Comparison of ENCODE assay signal across 17 cellular contexts in genomic region chr3:36075491-36075890, GRCh38.
"Had no signal": no experiment of that assay in that cellular context is flagged by ENCODE, and none has a peak within 500 bp of the region (broad histone marks: within the 10 kb centered on the region; RNA-seq: fewer than 3 reads in every experiment).

No MANE protein-coding gene starts in this region.

- H3K36me3 ChIP-seq: cardiac muscle cell, gastroesophageal sphincter, neutrophil, right atrium auricular region, thyroid gland, vagina had no signal

- DNase-seq: activated CD4-positive, alpha-beta T cell treated with anti-CD3 and anti-CD28 coated beads for 1 hour; activated CD4-positive, alpha-beta T cell treated with anti-CD3 and anti-CD28 coated beads, Interleukin-2, amount 50 U/mL, for 48 hours; activated gamma-delta T cell; activated naive CD8-positive, alpha-beta T cell treated with anti-CD3 and anti-CD28 coated beads for 36 hours; activated T-cell treated with anti-CD3 and anti-CD28 coated beads, Interleukin-2, amount 50 U/mL, for 48 hours; anterior cingulate cortex; left colon; naive thymus-derived CD8-positive, alpha-beta T cell; small intestine; thyroid gland had no signal

- H3K27ac ChIP-seq: cardiac muscle cell, gastroesophageal sphincter, hepatocyte, neutrophil, right atrium auricular region, thyroid gland, vagina had no signal

- H3K4me3 ChIP-seq: cardiac muscle cell, gastroesophageal sphincter, hepatocyte, lung, right atrium auricular region, thyroid gland, vagina had no signal

- ATAC-seq: gastroesophageal sphincter; left colon; naive thymus-derived CD8-positive, alpha-beta T cell had no signal

- H3K27me3 ChIP-seq: cardiac muscle cell, gastroesophageal sphincter, hepatocyte, neutrophil, right atrium auricular region, thyroid gland, vagina had no signal
